Comparison of ENCODE assay signal across 7 cellular contexts in genomic region chr1:24322636-24323177, GRCh38. TPM values are rescaled to one million over a fixed set of nuclear protein-coding genes. Genes with fewer than 3 reads are reported as not detected.
DNase-seq lines count a peak whose midpoint lies in the region; ATAC-seq, FAIRE-seq and TF ChIP-seq lines count a peak whose summit lies in the region.

No MANE protein-coding gene starts in this region.

- no peak for ATAC-seq in stimulated activated naive B cell treated with anti-CD40 and anti-IgM and Interleukin-4, amounts not matched to agents 10 μg/mL and 1 μg/mL and 100 μg/mL, for 72 hours (replicated peaks)
- no peak for ATAC-seq in GM21825 (IDR thresholded peaks at IDR 0.05; ENCODE audit: unreplicated experiment)

- peak overlapping the region; percentile 85 for H3K4me3 Mint-ChIP-seq in HFFc6
- H3K4me3 Mint-ChIP-seq in activated T-helper 2 cell treated with anti-CD3 and anti-CD28 coated beads, Interferon-gamma antibody, Interleukin-2, Interleukin-4, amounts not matched to agents 10 μg/mL and 5 μg/mL and 100 μg/mL, durations not matched to agents 14 hours and 24 hours and 36 hours (ENCODE audit: low read depth): peak overlapping the region; percentile 14
- peak overlapping the region; percentile 41 to 79 (median 57) for H3K4me3 Mint-ChIP-seq in immature natural killer cell
- peak overlapping the region; percentile 84 to 91 for H3K4me3 Mint-ChIP-seq in stimulated activated naive B cell treated with anti-CD40 and anti-IgM and Interleukin-4, amounts not matched to agents 10 μg/mL and 1 μg/mL and 100 μg/mL, for 72 hours

- no peak for TF ChIP-seq CTCF in HFFc6 (IDR thresholded peaks at IDR 0.05)

- intact Hi-C loops in activated T-helper 2 cell treated with anti-CD3 and anti-CD28 coated beads, Interferon-gamma antibody, Interleukin-2, Interleukin-4, amounts not matched to agents 10 μg/mL and 5 μg/mL and 100 μg/mL, durations not matched to agents 14 hours and 24 hours and 36 hours (cut with micrococcal nuclease): loop anchor here (1.0 to 5.0 kb wide), 4 partner anchors 28 to 320 kb away; partner anchors contain the start of gene SRRM1

- H3K27me3 Mint-ChIP-seq in HFFc6 (ENCODE audit: insufficient read depth) (peaks cover 57% of the 10 kb centered on the region), immature natural killer cell (ENCODE audit: low read depth in 3 of 3) (peaks cover 16 to 37% (median 35%) of the 10 kb centered on the region in 3 donors)
- H3K27me3 Mint-ChIP-seq in activated T-helper 2 cell treated with anti-CD3 and anti-CD28 coated beads, Interferon-gamma antibody, Interleukin-2, Interleukin-4, amounts not matched to agents 10 μg/mL and 5 μg/mL and 100 μg/mL, durations not matched to agents 14 hours and 24 hours and 36 hours (ENCODE audit: low read depth): peaks cover 86% of the 10 kb centered on the region
- H3K27me3 Mint-ChIP-seq in stimulated activated naive B cell treated with anti-CD40 and anti-IgM and Interleukin-4, amounts not matched to agents 10 μg/mL and 1 μg/mL and 100 μg/mL, for 72 hours: peaks cover 76 to 83% of the 10 kb centered on the region in 2 donors

- no peaks in the 10 kb centered on the region for H3K36me3 Mint-ChIP-seq in HFFc6 (ENCODE audit: low read depth)
- no peaks in the 10 kb centered on the region for H3K36me3 Mint-ChIP-seq in activated T-helper 2 cell treated with anti-CD3 and anti-CD28 coated beads, Interferon-gamma antibody, Interleukin-2, Interleukin-4, amounts not matched to agents 10 μg/mL and 5 μg/mL and 100 μg/mL, durations not matched to agents 14 hours and 24 hours and 36 hours (ENCODE audit: low read depth)
- no peaks in the 10 kb centered on the region for H3K36me3 Mint-ChIP-seq in immature natural killer cell
- H3K36me3 Mint-ChIP-seq in stimulated activated naive B cell treated with anti-CD40 and anti-IgM and Interleukin-4, amounts not matched to agents 10 μg/mL and 1 μg/mL and 100 μg/mL, for 72 hours: no peaks in the 10 kb centered on the region

- H3K4me1 Mint-ChIP-seq in HFFc6 (ENCODE audit: low read depth) (peaks cover 31% of the 10 kb centered on the region), immature natural killer cell (peaks cover 42 to 48% of the 10 kb centered on the region in 2 donors)
- peaks cover 26% of the 10 kb centered on the region for H3K4me1 Mint-ChIP-seq in activated T-helper 2 cell treated with anti-CD3 and anti-CD28 coated beads, Interferon-gamma antibody, Interleukin-2, Interleukin-4, amounts not matched to agents 10 μg/mL and 5 μg/mL and 100 μg/mL, durations not matched to agents 14 hours and 24 hours and 36 hours (ENCODE audit: low read depth)
- H3K4me1 Mint-ChIP-seq in stimulated activated naive B cell treated with anti-CD40 and anti-IgM and Interleukin-4, amounts not matched to agents 10 μg/mL and 1 μg/mL and 100 μg/mL, for 72 hours: peaks cover 23 to 46% of the 10 kb centered on the region in 2 donors

- DNase-seq in HFFc6 (no peak), immature natural killer cell (no peak), HTR-8/SVneo (ENCODE audit: insufficient read length, low spot score) (no peak), NCI-H1417 treated with DMSO at 0.1 percent for 48 hours (lab: John Stamatoyannopoulos, UW) (no peak)
- DNase-seq in activated T-helper 2 cell treated with anti-CD3 and anti-CD28 coated beads, Interferon-gamma antibody, Interleukin-2, Interleukin-4, amounts not matched to agents 10 μg/mL and 5 μg/mL and 100 μg/mL, durations not matched to agents 14 hours and 24 hours and 36 hours (ENCODE audit: low spot score): no peak
- no peak for DNase-seq in stimulated activated naive B cell treated with anti-CD40 and anti-IgM and Interleukin-4, amounts not matched to agents 10 μg/mL and 1 μg/mL and 100 μg/mL, for 72 hours

- H3K27ac Mint-ChIP-seq in HFFc6 (no peak overlapping the region), immature natural killer cell (no peak overlapping the region)
- no peak overlapping the region for H3K27ac Mint-ChIP-seq in activated T-helper 2 cell treated with anti-CD3 and anti-CD28 coated beads, Interferon-gamma antibody, Interleukin-2, Interleukin-4, amounts not matched to agents 10 μg/mL and 5 μg/mL and 100 μg/mL, durations not matched to agents 14 hours and 24 hours and 36 hours
- no peak overlapping the region for H3K27ac Mint-ChIP-seq in stimulated activated naive B cell treated with anti-CD40 and anti-IgM and Interleukin-4, amounts not matched to agents 10 μg/mL and 1 μg/mL and 100 μg/mL, for 72 hours

- FAIRE-seq in HTR-8/SVneo (lab: Jason Lieb, UNC): no peak

- H3K9me3 Mint-ChIP-seq in HFFc6 (no peaks in the 10 kb centered on the region), immature natural killer cell (peaks cover 0 to 2% (median 0%) of the 10 kb centered on the region in 6 donors)
- H3K9me3 Mint-ChIP-seq in activated T-helper 2 cell treated with anti-CD3 and anti-CD28 coated beads, Interferon-gamma antibody, Interleukin-2, Interleukin-4, amounts not matched to agents 10 μg/mL and 5 μg/mL and 100 μg/mL, durations not matched to agents 14 hours and 24 hours and 36 hours: no peaks in the 10 kb centered on the region
- H3K9me3 Mint-ChIP-seq in stimulated activated naive B cell treated with anti-CD40 and anti-IgM and Interleukin-4, amounts not matched to agents 10 μg/mL and 1 μg/mL and 100 μg/mL, for 72 hours: no peaks in the 10 kb centered on the region

RNA-seq across cellular contexts. Expression of gene GRHL3, which starts 3.5 kb away (rescaled TPM):
- not detected for total RNA-seq in HFFc6 (2021; fragmentation: NEBNext Ultra II Directional; extraction: Animal tissue kit (Norgen Biotek cat#: 25700))
- total RNA-seq in activated T-helper 2 cell treated with anti-CD3 and anti-CD28 coated beads, Interferon-gamma antibody, Interleukin-2, Interleukin-4, amounts not matched to agents 10 μg/mL and 5 μg/mL and 100 μg/mL, durations not matched to agents 14 hours and 24 hours and 36 hours: not detected in 2 replicates
- not detected for polyA plus RNA-seq in immature natural killer cell

Comparison
In these comparisons a context has a peak if more than half of its experiments do, and no peak if none do; other contexts are left out.
1. H3K4me3 Mint-ChIP-seq: peak in every context shown above with its lines; median percentile 88 in stimulated activated naive B cell treated with anti-CD40 and anti-IgM and Interleukin-4, amounts not matched to agents 10 μg/mL and 1 μg/mL and 100 μg/mL, for 72 hours; 85 in HFFc6; 57 in immature natural killer cell; 14 in activated T-helper 2 cell treated with anti-CD3 and anti-CD28 coated beads, Interferon-gamma antibody, Interleukin-2, Interleukin-4, amounts not matched to agents 10 μg/mL and 5 μg/mL and 100 μg/mL, durations not matched to agents 14 hours and 24 hours and 36 hours.